16 cellular contexts compared by ENCODE assay signal in genomic region chr15:69958494-69959134, GRCh38.
A peak's percentile ranks its signal among the peaks of the same experiment; 100 is the strongest.
DNase-seq lines count a peak whose midpoint lies in the region; ATAC-seq and TF ChIP-seq lines count a peak whose summit lies in the region.
"Had no signal": no experiment of that assay in that cellular context is flagged by ENCODE, and none has a peak within 500 bp of the region (broad histone marks: within the 10 kb centered on the region; RNA-seq: fewer than 3 reads in every experiment).

No MANE protein-coding gene starts in this region.

- no peak overlapping the region for H3K27ac ChIP-seq in HEK293 (ENCODE audit: extremely low read depth, low read depth, low read length)
- H3K27ac ChIP-seq: C4-2B, tibial nerve had no signal

- H3K4me1 ChIP-seq in HEK293 (ENCODE audit: control insufficient read depth, insufficient read depth, low read length): no peaks in the 10 kb centered on the region
- H3K4me1 ChIP-seq: tibial nerve had no signal

- no peak for TF ChIP-seq CTCF in HEK293 (tag by site-specific recombination; IDR thresholded peaks at IDR 0.05)

- POLR2A ChIA-PET in HEK293 (lab: Yijun Ruan, JAX): no interaction called here

- DNase-seq in DMS53 (lab: John Stamatoyannopoulos, UW) (peak; percentile 23), DMS53 treated with DMSO at 0.1 percent for 48 hours (lab: John Stamatoyannopoulos, UW; ENCODE audit: unreplicated experiment) (no peak), amniotic epithelial cell (ENCODE audit: low read depth) (peak; percentile 7), iris pigment epithelial cell (ENCODE audit: low read depth) (peak; percentile 8), HuH-7 (ENCODE audit: low spot score) (no peak), COR-L47 (lab: John Stamatoyannopoulos, UW) (no peak)
- DNase-seq: activated CD4-positive, alpha-beta T cell treated with anti-CD3 and anti-CD28 coated beads for 1 hour; activated gamma-delta T cell treated with Interleukin-2 at 50 U/mL for 16 hours; naive thymus-derived CD4-positive, alpha-beta T cell; NCI-H1048; Right ventricle myocardium superior had no signal

- CTCF ChIA-PET in HEK293 (lab: Yijun Ruan, JAX): interaction anchor here (0.7 kb wide), 1 partner anchor 53 kb away, joined by 3 read pairs; no protein-coding TSS in a partner anchor

- no peaks in the 10 kb centered on the region for H3K9me3 ChIP-seq in HEK293 (ENCODE audit: control insufficient read depth, insufficient read depth, low read depth, low read length)
- H3K9me3 ChIP-seq: tibial nerve had no signal

- H3K4me3 ChIP-seq in HEK293 (ENCODE audit: low read depth, low read length): no peak overlapping the region
- H3K4me3 ChIP-seq: lung, tibial nerve had no signal

- no peak for ATAC-seq in GM19455 (IDR thresholded peaks at IDR 0.05; ENCODE audit: unreplicated experiment)
- ATAC-seq: naive thymus-derived CD4-positive, alpha-beta T cell had no signal

- H3K36me3 ChIP-seq in HEK293 (ENCODE audit: control insufficient read depth in 2 of 2, insufficient read depth in 1 of 2, low read length in 2 of 2): no peaks in the 10 kb centered on the region
- H3K36me3 ChIP-seq: tibial nerve had no signal

TF ChIP-seq in HEK293, 187 proteins besides CTCF, POLR2A, EP300 and RAD21:
- TF ChIP-seq ZNF768 (tag by site-specific recombination; IDR thresholded peaks at IDR 0.05): no peak
- no peak for TF ChIP-seq ZNF658 (tag by site-specific recombination; IDR thresholded peaks at IDR 0.05)
- no peak for TF ChIP-seq ATF2 (tag by site-specific recombination; IDR thresholded peaks at IDR 0.05; ENCODE audit: low read depth)
- 0 out of 2 replicates have a peak, but pooled peaks have one; percentile 40 for TF ChIP-seq YY2 (tag by site-specific recombination; IDR thresholded peaks at IDR 0.05)
- no peak for TF ChIP-seq PRDM2 (tag by site-specific recombination; IDR thresholded peaks at IDR 0.05; ENCODE audit: borderline replicate concordance)
- TF ChIP-seq ZBTB17 (tag by site-specific recombination; IDR thresholded peaks at IDR 0.05): peak; percentile 49; the same call in 1 of the 2 replicates
- peak; percentile 61 for TF ChIP-seq ZNF335 (tag by site-specific recombination; conservative IDR thresholded peaks at IDR 0.05)
- TF ChIP-seq SCRT1 (tag by site-specific recombination; IDR thresholded peaks at IDR 0.05; ENCODE audit: borderline replicate concordance): no peak

Comparison
In these comparisons a context has a peak if more than half of its experiments do, and no peak if none do; other contexts are left out.
1. DNase-seq: peak in DMS53 (single experiment), amniotic epithelial cell (single experiment) and iris pigment epithelial cell (single experiment); none in DMS53 treated with DMSO at 0.1 percent for 48 hours (single experiment), HuH-7 (single experiment) and COR-L47 (single experiment).